In the genomic region with DNA sequence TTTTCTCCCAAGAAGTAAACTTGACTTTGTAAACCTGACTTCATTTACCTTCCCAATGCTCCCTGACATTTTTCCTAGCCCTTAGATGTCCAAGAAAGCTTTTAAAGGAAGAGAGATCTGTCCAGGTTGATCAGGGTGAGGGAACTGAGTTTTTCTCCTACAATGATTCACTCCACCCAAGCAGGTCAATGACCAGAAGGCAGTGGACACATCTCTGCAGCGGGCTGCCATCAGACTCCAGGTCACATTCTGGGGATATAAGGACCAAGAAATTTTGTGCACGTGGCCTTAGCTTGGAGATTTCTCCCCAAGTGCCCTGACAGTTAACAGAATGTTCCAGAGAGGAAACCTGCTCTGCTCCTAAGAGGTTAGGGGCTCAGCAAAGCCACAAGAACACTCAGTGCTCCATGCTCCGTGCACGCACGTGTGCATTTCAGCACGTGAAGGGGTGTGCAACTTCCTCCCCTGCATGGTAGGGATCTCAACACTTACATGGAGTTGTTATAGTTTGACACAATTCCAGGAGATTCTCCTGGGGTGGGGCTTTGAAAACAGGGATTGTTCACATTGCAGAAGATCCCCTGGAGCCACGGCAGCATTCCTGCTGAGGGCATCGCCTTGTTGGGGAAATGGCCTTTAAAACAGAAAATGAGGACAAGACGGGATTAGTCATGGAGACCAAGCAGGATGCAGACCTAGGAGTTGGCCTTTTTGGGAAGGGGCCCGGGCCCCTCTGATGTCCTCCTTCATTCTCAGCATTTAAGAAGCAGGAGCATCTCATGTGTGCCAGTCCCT, we compare ENCODE assay signal across 18 cellular contexts. TPM values are rescaled to one million over a fixed set of nuclear protein-coding genes. Genes with fewer than 3 reads are reported as not detected.
DNase-seq lines count a peak whose midpoint lies in the region; ATAC-seq and TF ChIP-seq lines count a peak whose summit lies in the region.
"Had no signal": no experiment of that assay in that cellular context is flagged by ENCODE, and none has a peak within 500 bp of the region (broad histone marks: within the 10 kb centered on the region; RNA-seq: fewer than 3 reads in every experiment).

No MANE protein-coding gene starts in this region.

- peak overlapping the region; percentile 25 for H3K27ac ChIP-seq in KOPT-K1 (ENCODE audit: low read depth, low read length, poor library complexity, severe bottlenecking)
- H3K27ac ChIP-seq in spleen, result no peak overlapping the region
- H3K27ac ChIP-seq: SJCRH30 had no signal

- DNase-seq in RPMI7951 (ENCODE audit: low read depth) (peak; percentile 29), left lobe of liver (ENCODE audit: low spot score) (no peak), spleen (peak; percentile 39), NCI-H1694 treated with DMSO at 0.1 percent for 48 hours (lab: John Stamatoyannopoulos, UW) (no peak)
- DNase-seq: ACHN; AML-193; CD8-positive, alpha-beta T cell; KG1; NCI-H1417; NCI-H1930; NCI-H446; NCI-H69; NK-92 treated with Interleukin-12 subunit alpha and Interleukin-12 subunit beta, amount 100 ng/mL, for 24 hours; SJCRH30 had no signal

- intact Hi-C loops in spleen (cut with DNase I; ENCODE audit: low total_unique reads), result no loop called here

- no peak for TF ChIP-seq POLR2A in spleen (IDR thresholded peaks at IDR 0.05)

- WGBS in spleen, 5 donors, result 73 to 89% (median 78%) methylated on average over 10 of the region's 10 CpGs

- H3K36me3 ChIP-seq in KOPT-K1 (ENCODE audit: insufficient read depth, low read length) (no peaks in the 10 kb centered on the region), spleen (no peaks in the 10 kb centered on the region)
- H3K36me3 ChIP-seq: SJCRH30 had no signal

- H3K9me3 ChIP-seq in KOPT-K1 (ENCODE audit: insufficient read depth, low read length, poor library complexity, severe bottlenecking) (no peaks in the 10 kb centered on the region), spleen (no peaks in the 10 kb centered on the region)

- TF ChIP-seq CTCF in spleen (IDR thresholded peaks at IDR 0.05 in 8 of 11, conservative IDR thresholded peaks at IDR 0.05 in 3 of 11), result no peak

- H3K27me3 ChIP-seq in spleen (replicated peaks in 1 of 7), result peaks cover 0 to 53% (median 5%) of the 10 kb centered on the region in 7 donors
- H3K27me3 ChIP-seq: SJCRH30 had no signal

- no peak overlapping the region for H3K4me3 ChIP-seq in spleen
- H3K4me3 ChIP-seq: SJCRH30 had no signal

- ATAC-seq in left lobe of liver (peak; percentile 59), HG03378 (IDR thresholded peaks at IDR 0.05; ENCODE audit: unreplicated experiment) (no peak), HG02588 (IDR thresholded peaks at IDR 0.05; ENCODE audit: unreplicated experiment) (no peak)
- ATAC-seq: CD8-positive, alpha-beta T cell; HCT116 had no signal

- H3K4me1 ChIP-seq in spleen, result peaks cover 0 to 12% (median 1%) of the 10 kb centered on the region in 6 donors
- H3K4me1 ChIP-seq: SJCRH30 had no signal

RNA-seq across cellular contexts. Expression of a gene that starts 9.8 kb away (rescaled TPM):
- 0.10 and 0.12 TPM in 2 replicates for total RNA-seq in RPMI7951 (2014; rRNA removed; shearing (Covaris generic))
- total RNA-seq in left lobe of liver (0.83 TPM), spleen (under 1 TPM; 0.17 to 0.64 (median 0.26) TPM)
- polyA plus RNA-seq in spleen, result under 1 TPM; 0.04 to 0.10 (median 0.05) TPM
- total RNA-seq: CD8-positive, alpha-beta T cell had no signal

Comparison
In these comparisons a context has a peak if more than half of its experiments do, and no peak if none do; other contexts are left out.
1. DNase-seq: peak in RPMI7951 (single experiment) and spleen (single experiment); none in left lobe of liver (single experiment) and NCI-H1694 treated with DMSO at 0.1 percent for 48 hours (single experiment).